Comparison of ENCODE assay signal across 14 cellular contexts in genomic region chr15:82919231-82919886, GRCh38. TPM values are rescaled to one million over a fixed set of nuclear protein-coding genes. Genes with fewer than 3 reads are reported as not detected.
DNase-seq lines count a peak whose midpoint lies in the region; ATAC-seq, FAIRE-seq and TF ChIP-seq lines count a peak whose summit lies in the region.
"Had no signal": no experiment of that assay in that cellular context is flagged by ENCODE, and none has a peak within 500 bp of the region (broad histone marks: within the 10 kb centered on the region; RNA-seq: fewer than 3 reads in every experiment).

No MANE protein-coding gene starts in this region.

- peak in 1 of 2 donors; percentile 18 for TF ChIP-seq POLR2A in adrenal gland (IDR thresholded peaks at IDR 0.05)

- intact Hi-C loops in adrenal gland (cut with DNase I), result no loop called here

- H3K4me2 ChIP-seq in keratinocyte (ENCODE audit: control insufficient read depth, extremely low read depth, insufficient read depth, low read depth, low read length), result no peak overlapping the region

- peak overlapping the region in 4 of 5 donors; percentile 40 to 80 (median 77) for H3K27ac ChIP-seq in adrenal gland
- no peak overlapping the region for H3K27ac ChIP-seq in keratinocyte (ENCODE audit: control insufficient read depth, insufficient read depth, low read length)
- H3K27ac ChIP-seq in skeletal muscle tissue (ENCODE audit: low read depth, low read length), result peak overlapping the region; percentile 81
- H3K27ac ChIP-seq: parathyroid adenoma had no signal

- peak; percentile 86 for DNase-seq in NCI-H146 (lab: John Stamatoyannopoulos, UW)
- peak; percentile 87 to 95 (median 93) for DNase-seq in adrenal gland
- no peak for DNase-seq in keratinocyte (ENCODE audit: low read depth, low spot score)
- no peak for DNase-seq in HuH-7 (ENCODE audit: low spot score)
- no peak for DNase-seq in NCI-H524 treated with DMSO at 0.1 percent for 48 hours (lab: John Stamatoyannopoulos, UW)
- DNase-seq in medulla oblongata (ENCODE audit: extremely low spot score), result no peak
- DNase-seq: activated CD4-positive, alpha-beta T cell treated with anti-CD3 and anti-CD28 coated beads for 1 hour; left cardiac atrium; NCI-H526 had no signal

- H4K20me1 ChIP-seq in keratinocyte (ENCODE audit: control insufficient read depth, extremely low read depth, insufficient read depth, low read length), result no peaks in the 10 kb centered on the region

- peaks cover 21 to 23% of the 10 kb centered on the region in 2 donors for H3K4me1 ChIP-seq in adrenal gland (replicated peaks in 1 of 2)
- no peaks in the 10 kb centered on the region for H3K4me1 ChIP-seq in keratinocyte (ENCODE audit: control insufficient read depth, extremely low read depth, insufficient read depth, low read length)
- peaks cover 47 to 74% (median 69%) of the 10 kb centered on the region in 3 donors for H3K4me1 ChIP-seq in skeletal muscle tissue (ENCODE audit: control insufficient read depth in 3 of 3, insufficient read depth in 3 of 3, low read length in 3 of 3)

- ATAC-seq in GM21360 (IDR thresholded peaks at IDR 0.05; ENCODE audit: unreplicated experiment), result no peak
- ATAC-seq: K562, SK-N-SH treated with all-trans-retinoic acid at 6 μM for 48 hours had no signal

- dilution Hi-C loops in keratinocyte (cut with MboI; ENCODE audit: extremely low pct_ligation_motif_present, low sequenced_read_pairs), result no loop called here

- no peak overlapping the region for H3K4me3 ChIP-seq in adrenal gland
- no peak overlapping the region for H3K4me3 ChIP-seq in keratinocyte (ENCODE audit: control insufficient read depth in 2 of 3, extremely low read depth in 1 of 3, insufficient read depth in 2 of 3, low read depth in 1 of 3, low read length in 3 of 3)
- no peak overlapping the region for H3K4me3 ChIP-seq in skeletal muscle tissue (ENCODE audit: low read length in 3 of 3)
- H3K4me3 ChIP-seq: K562 had no signal

- FAIRE-seq in keratinocyte (lab: Jason Lieb, UNC), result peak; percentile 5
- FAIRE-seq: K562 had no signal

- no peaks in the 10 kb centered on the region for H3K27me3 ChIP-seq in adrenal gland
- no peaks in the 10 kb centered on the region for H3K27me3 ChIP-seq in keratinocyte (ENCODE audit: control insufficient read depth, extremely low read depth, insufficient read depth, low read length)
- H3K27me3 ChIP-seq in skeletal muscle tissue (ENCODE audit: control insufficient read depth in 3 of 3, insufficient read depth in 3 of 3, low read length in 3 of 3), result no peaks in the 10 kb centered on the region

- H3K36me3 ChIP-seq in adrenal gland (replicated peaks in 1 of 2) (no peaks in the 10 kb centered on the region), keratinocyte (ENCODE audit: control insufficient read depth in 2 of 2, extremely low read depth in 1 of 2, insufficient read depth in 2 of 2, low read length in 2 of 2) (no peaks in the 10 kb centered on the region), skeletal muscle tissue (ENCODE audit: control insufficient read depth in 3 of 3, insufficient read depth in 3 of 3, low read length in 3 of 3) (peaks cover 0 to under 1% (median 0%) of the 10 kb centered on the region in 3 donors)

- H3K9me1 ChIP-seq in keratinocyte (ENCODE audit: control insufficient read depth, extremely low read depth, insufficient read depth, low read length), result peaks cover 2% of the 10 kb centered on the region

- H3K79me2 ChIP-seq in keratinocyte (ENCODE audit: control insufficient read depth, insufficient read depth, low read length), result no peaks in the 10 kb centered on the region
- H3K79me2 ChIP-seq: parathyroid adenoma had no signal

- no peak for TF ChIP-seq CTCF in adrenal gland (IDR thresholded peaks at IDR 0.05)
- TF ChIP-seq CTCF in keratinocyte (optimal IDR thresholded peaks at IDR 0.05 in 1 of 3, IDR thresholded peaks at IDR 0.05 in 1 of 3, conservative IDR thresholded peaks at IDR 0.05 in 1 of 3; ENCODE audit: extremely low read depth in 1 of 3, insufficient read depth in 2 of 3, low read length in 3 of 3), result no peak

- WGBS in adrenal gland, 4 donors, result 25 to 36% (median 33%) methylated on average over 6 of the region's 6 CpGs

- H3K9ac ChIP-seq in keratinocyte (ENCODE audit: control insufficient read depth, extremely low read depth, insufficient read depth, low read length) (no peak overlapping the region), skeletal muscle tissue (ENCODE audit: low read depth in 1 of 3, low read length in 3 of 3) (peak overlapping the region in 1 of 3 donors; percentile 46)
- H3K9ac ChIP-seq: parathyroid adenoma had no signal

- H3K9me3 ChIP-seq in adrenal gland (replicated peaks in 1 of 3), result no peaks in the 10 kb centered on the region
- H3K9me3 ChIP-seq in keratinocyte (ENCODE audit: control insufficient read depth, low read depth, low read length), result no peaks in the 10 kb centered on the region
- H3K9me3 ChIP-seq in skeletal muscle tissue (ENCODE audit: control insufficient read depth in 3 of 3, low read length in 3 of 3), result no peaks in the 10 kb centered on the region

- H2AFZ ChIP-seq in keratinocyte (ENCODE audit: control insufficient read depth, low read length), result no peak overlapping the region
- H2AFZ ChIP-seq: parathyroid adenoma had no signal

RNA-seq across cellular contexts. Expression of gene HOMER2, which starts 33.2 kb away (rescaled TPM):
- 10 to 100 TPM in 7 of 8 donors, 1 to 10 TPM in 1; 9.0 to 30.0 (median 24.9) TPM for total RNA-seq in adrenal gland
- 10 to 100 TPM in 2 of 3 donors, 1 to 10 TPM in 1; 6.5 to 12.6 (median 11.2) TPM for polyA plus RNA-seq in adrenal gland
- 9.6 to 12.4 TPM (median 11.3 TPM) in 3 replicates for polyA plus RNA-seq in keratinocyte
- polyA plus RNA-seq in keratinocyte (2011; ENCODE audit: low read depth), result 40.2 TPM
- 11.2 and 12.5 TPM in 2 replicates for polyA plus RNA-seq in keratinocyte (2011; cell fraction: cytosol; rRNA removed)
- polyA plus RNA-seq in keratinocyte (2011; cell fraction: nucleus; rRNA removed), result 8.8 and 9.0 TPM in 2 replicates
- 10.3 and 15.1 TPM in 2 replicates for polyA plus RNA-seq in keratinocyte (2012; ENCODE audit: low replicate concordance)
- 7.6 to 26.7 TPM (median 8.9 TPM) in 3 replicates for polyA minus RNA-seq in keratinocyte
- 11.7 TPM for polyA minus RNA-seq in keratinocyte (2011; cell fraction: cytosol; rRNA and poly(A)+ RNA removed)
- polyA minus RNA-seq in keratinocyte (2011; cell fraction: nucleus; rRNA and poly(A)+ RNA removed), result 6.5 and 14.3 TPM in 2 replicates
- total RNA-seq in skeletal muscle tissue, result 11.0 TPM

Comparison
In these comparisons a context has a peak if more than half of its experiments do, and no peak if none do; other contexts are left out.
1. DNase-seq: peak in NCI-H146 (single experiment) and adrenal gland (7 of 7); none in keratinocyte (single experiment), HuH-7 (single experiment), NCI-H524 treated with DMSO at 0.1 percent for 48 hours (single experiment) and medulla oblongata (single experiment).